17 cellular contexts compared by ENCODE assay signal in the genomic region with DNA sequence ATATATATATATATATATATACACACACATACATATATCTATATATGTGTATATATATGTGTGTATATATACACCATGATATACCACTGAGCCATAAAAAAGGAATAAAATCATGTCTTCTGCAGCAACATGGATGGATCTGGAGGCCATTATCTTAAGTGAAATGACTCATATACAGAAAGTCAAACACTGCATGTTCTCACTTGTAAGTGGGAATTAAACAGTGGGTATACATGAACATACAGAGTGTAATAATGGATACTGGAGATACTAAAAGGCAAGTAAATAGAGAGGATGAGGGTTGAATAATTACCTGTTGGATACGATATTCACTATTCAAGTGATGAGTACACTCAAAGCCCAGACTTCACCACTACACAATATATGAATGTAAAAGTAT.
DNase-seq lines count a peak whose midpoint lies in the region; FAIRE-seq and TF ChIP-seq lines count a peak whose summit lies in the region.
"Had no signal": no experiment of that assay in that cellular context is flagged by ENCODE, and none has a peak within 500 bp of the region (broad histone marks: within the 10 kb centered on the region; RNA-seq: fewer than 3 reads in every experiment).

No MANE protein-coding gene starts in this region.

- H3K27me3 ChIP-seq in bronchial epithelial cell (ENCODE audit: control insufficient read depth, insufficient read depth, low read length) (no peaks in the 10 kb centered on the region), esophagus muscularis mucosa (no peaks in the 10 kb centered on the region)
- H3K27me3 ChIP-seq: BLaER1 had no signal

- peak; percentile 23 for DNase-seq in NCI-H748 (lab: John Stamatoyannopoulos, UW; ENCODE audit: unreplicated experiment)
- no peak for DNase-seq in NCI-H748 treated with DMSO at 0.1 percent for 48 hours (lab: John Stamatoyannopoulos, UW)
- peak; percentile 3 for DNase-seq in DMS53 treated with DMSO at 0.1 percent for 48 hours (lab: John Stamatoyannopoulos, UW; ENCODE audit: unreplicated experiment)
- DNase-seq in bronchial epithelial cell (ENCODE audit: low read depth) = peak; percentile 85
- DNase-seq in activated T-cell treated with anti-CD3 and anti-CD28 coated beads, Interleukin-2, amount 50 U/mL, for 24 hours = no peak
- DNase-seq in middle frontal gyrus (ENCODE audit: extremely low spot score, low spot score) = no peak
- no peak for DNase-seq in esophagus muscularis mucosa (ENCODE audit: extremely low spot score)
- DNase-seq: 8988T; Calu3; CD8-positive, alpha-beta T cell; DMS79 treated with DMSO at 0.1 percent for 48 hours; GF-D8; H9 had no signal

- intact Hi-C loops in esophagus muscularis mucosa (cut with DNase I) = no loop called here

- TF ChIP-seq CTCF in bronchial epithelial cell (IDR thresholded peaks at IDR 0.05; ENCODE audit: insufficient read depth, low read length, severe bottlenecking) (no peak), esophagus muscularis mucosa (IDR thresholded peaks at IDR 0.05) (no peak)

- no peaks in the 10 kb centered on the region for H3K9me3 ChIP-seq in esophagus muscularis mucosa
- H3K9me3 ChIP-seq: BLaER1 had no signal

- WGBS in esophagus muscularis mucosa = 97% methylated on average over 1 of the region's 1 CpG

- H3K9me3 Mint-ChIP-seq in activated T-cell treated with anti-CD3 and anti-CD28 coated beads, Interleukin-2, amount 50 U/mL, for 24 hours = no peaks in the 10 kb centered on the region

- H3K4me3 ChIP-seq in bronchial epithelial cell (ENCODE audit: low read depth, low read length) (no peak overlapping the region), esophagus muscularis mucosa (no peak overlapping the region)
- H3K4me3 ChIP-seq: BLaER1 had no signal

- H3K27me3 Mint-ChIP-seq in activated T-cell treated with anti-CD3 and anti-CD28 coated beads, Interleukin-2, amount 50 U/mL, for 24 hours = no peaks in the 10 kb centered on the region
- H3K27me3 Mint-ChIP-seq: IgD-negative memory B cell had no signal

- H3K27ac Mint-ChIP-seq in activated T-cell treated with anti-CD3 and anti-CD28 coated beads, Interleukin-2, amount 50 U/mL, for 24 hours = no peak overlapping the region
- H3K27ac Mint-ChIP-seq: CD8-positive, alpha-beta T cell; H9; IgD-negative memory B cell had no signal

- TF ChIP-seq POLR2A in esophagus muscularis mucosa (IDR thresholded peaks at IDR 0.05; ENCODE audit: low read depth) = no peak

- H3K4me1 Mint-ChIP-seq in activated T-cell treated with anti-CD3 and anti-CD28 coated beads, Interleukin-2, amount 50 U/mL, for 24 hours (ENCODE audit: low read depth) = no peaks in the 10 kb centered on the region
- H3K4me1 Mint-ChIP-seq: IgD-negative memory B cell had no signal

- no peaks in the 10 kb centered on the region for H3K36me3 Mint-ChIP-seq in activated T-cell treated with anti-CD3 and anti-CD28 coated beads, Interleukin-2, amount 50 U/mL, for 24 hours (ENCODE audit: low read depth)
- H3K36me3 Mint-ChIP-seq: CD8-positive, alpha-beta T cell; IgD-negative memory B cell had no signal

- H3K36me3 ChIP-seq in bronchial epithelial cell (ENCODE audit: control insufficient read depth, insufficient read depth, low read length) (no peaks in the 10 kb centered on the region), esophagus muscularis mucosa (no peaks in the 10 kb centered on the region)
- H3K36me3 ChIP-seq: BLaER1 had no signal

- no peak overlapping the region for H3K27ac ChIP-seq in esophagus muscularis mucosa (replicated peaks in 1 of 4)
- H3K27ac ChIP-seq: BLaER1 had no signal

- no peak overlapping the region for H3K4me3 Mint-ChIP-seq in activated T-cell treated with anti-CD3 and anti-CD28 coated beads, Interleukin-2, amount 50 U/mL, for 24 hours
- H3K4me3 Mint-ChIP-seq: CD8-positive, alpha-beta T cell; H9; IgD-negative memory B cell had no signal

- no peaks in the 10 kb centered on the region for H3K4me1 ChIP-seq in esophagus muscularis mucosa
- H3K4me1 ChIP-seq: BLaER1 had no signal

- FAIRE-seq in bronchial epithelial cell (lab: Jason Lieb, UNC) = no peak
- FAIRE-seq: H1, HepG2 had no signal

- no peak for TF ChIP-seq EP300 in esophagus muscularis mucosa (IDR thresholded peaks at IDR 0.05)

Comparison
In these comparisons a context has a peak if more than half of its experiments do, and no peak if none do; other contexts are left out.
1. DNase-seq: peak in NCI-H748 (single experiment), DMS53 treated with DMSO at 0.1 percent for 48 hours (single experiment) and bronchial epithelial cell (single experiment); none in NCI-H748 treated with DMSO at 0.1 percent for 48 hours (single experiment), activated T-cell treated with anti-CD3 and anti-CD28 coated beads, Interleukin-2, amount 50 U/mL, for 24 hours (single experiment), middle frontal gyrus (single experiment) and esophagus muscularis mucosa (single experiment).